8 cellular contexts compared by ENCODE assay signal in the genomic region with DNA sequence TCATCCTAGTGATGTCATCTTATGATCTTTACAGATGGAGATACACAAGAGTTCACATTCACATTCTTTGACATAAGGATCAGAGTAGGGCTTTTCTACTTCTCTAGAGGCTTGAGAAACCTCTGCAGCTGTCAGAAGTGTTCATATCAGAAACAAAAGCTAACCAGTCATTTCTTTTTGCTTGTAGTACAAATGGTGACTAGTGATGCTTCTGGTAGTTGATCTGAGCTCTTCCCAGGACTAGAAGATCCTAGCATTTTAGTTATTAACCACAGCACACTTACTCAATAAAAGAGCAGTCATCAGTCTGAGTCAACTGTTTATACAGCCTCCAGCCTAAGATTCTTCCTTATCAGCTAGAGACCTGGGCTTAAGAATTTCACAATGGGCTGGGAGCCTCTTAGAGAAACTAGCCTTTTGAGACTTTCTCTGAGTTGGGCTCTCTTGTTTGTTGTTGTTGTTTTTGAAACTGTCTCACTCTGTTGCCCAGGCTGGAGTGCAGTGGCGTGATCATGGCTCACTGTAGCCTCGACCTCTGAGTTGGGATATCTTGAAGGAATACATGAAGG.
A peak's percentile ranks its signal among the peaks of the same experiment; 100 is the strongest.
DNase-seq lines count a peak whose midpoint lies in the region; ATAC-seq and TF ChIP-seq lines count a peak whose summit lies in the region.

No MANE protein-coding gene starts in this region.

- H3K36me3 ChIP-seq in ACC112 (ENCODE audit: insufficient read depth, low read length) (no peaks in the 10 kb centered on the region), GM23338 (ENCODE audit: insufficient read depth) (no peaks in the 10 kb centered on the region), SK-N-SH (replicated peaks in 1 of 2; ENCODE audit: control insufficient read depth in 1 of 2, insufficient read depth in 2 of 2, low read length in 1 of 2) (no peaks in the 10 kb centered on the region), esophagus squamous epithelium (no peaks in the 10 kb centered on the region)

- POLR2A ChIA-PET in SK-N-SH (lab: Yijun Ruan, JAX): no interaction called here

- TF ChIP-seq CTCF in GM23338 (conservative IDR thresholded peaks at IDR 0.05; ENCODE audit: low read depth in 2 of 2) (no peak), SK-N-SH (IDR thresholded peaks at IDR 0.05) (no peak), esophagus squamous epithelium (IDR thresholded peaks at IDR 0.05) (no peak)

- H3K4me2 ChIP-seq in GM23338 (no peak overlapping the region), SK-N-SH (peak overlapping the region; percentile 53; the same call in 1 of the 2 replicates)

- no peaks in the 10 kb centered on the region for H3K27me3 ChIP-seq in ACC112 (ENCODE audit: insufficient read depth, low read length)
- no peaks in the 10 kb centered on the region for H3K27me3 ChIP-seq in GM23338 (ENCODE audit: insufficient read depth)
- H3K27me3 ChIP-seq in SK-N-SH (ENCODE audit: insufficient read depth): no peaks in the 10 kb centered on the region
- no peaks in the 10 kb centered on the region for H3K27me3 ChIP-seq in esophagus squamous epithelium

- peak overlapping the region; percentile 76 for H3K9ac ChIP-seq in SK-N-SH

- no peak; a peak in 1 of 4 replicates for TF ChIP-seq EP300 in SK-N-SH (IDR thresholded peaks at IDR 0.05; ENCODE audit: borderline replicate concordance in 1 of 2, low read depth in 1 of 2, low read length in 1 of 2)

- TF ChIP-seq POLR2A in esophagus squamous epithelium (IDR thresholded peaks at IDR 0.05): no peak

- H3F3A ChIP-seq in GM23338 (replicated peaks; ENCODE audit: low read depth) (no peaks in the 10 kb centered on the region), SK-N-SH (replicated peaks; ENCODE audit: insufficient read depth) (peaks cover 40% of the 10 kb centered on the region)

- H3K27ac ChIP-seq in ACC112 (ENCODE audit: low read depth, low read length) (peak overlapping the region; percentile 100), GM23338 (ENCODE audit: low read depth) (no peak overlapping the region), SK-N-SH (ENCODE audit: low read depth in 2 of 2, low read length in 1 of 2) (peak overlapping the region in 1 of 2 experiments; percentile 99; a peak in 2 of 4 replicates), esophagus squamous epithelium (no peak overlapping the region)

- no peak for TF ChIP-seq RAD21 in SK-N-SH (IDR thresholded peaks at IDR 0.05; ENCODE audit: low read length)

- ATAC-seq in GM23338: no peak

- peak; percentile 8 for DNase-seq in GM23338 (ENCODE audit: low spot score)
- no peak for DNase-seq in SK-N-SH
- peak; percentile 95 for DNase-seq in iris pigment epithelial cell (ENCODE audit: low read depth)
- DNase-seq in pons (ENCODE audit: low spot score): no peak
- no peak for DNase-seq in activated CD8-positive, alpha-beta memory T cell treated with anti-CD3 and anti-CD28 coated beads, Interleukin-2, amount 50 U/mL, for 48 hours
- no peak for DNase-seq in esophagus squamous epithelium (lab: John Stamatoyannopoulos, UW)
- DNase-seq in activated CD4-positive, alpha-beta T cell treated with anti-CD3 and anti-CD28 coated beads, Interleukin-2, amount 50 U/mL, for 1 hour: no peak

- H2AFZ ChIP-seq in ACC112 (ENCODE audit: low read length, unreplicated experiment) (no peak overlapping the region), GM23338 (no peak overlapping the region), SK-N-SH (ENCODE audit: low read depth) (no peak overlapping the region)

- H3K27ac Mint-ChIP-seq in GM23338: no peak overlapping the region

- H3K4me3 Mint-ChIP-seq in GM23338: no peak overlapping the region

- no peaks in the 10 kb centered on the region for H3K9me2 ChIP-seq in GM23338 (ENCODE audit: insufficient read depth)
- H3K9me2 ChIP-seq in SK-N-SH: no peaks in the 10 kb centered on the region

- H3K4me1 Mint-ChIP-seq in GM23338: no peaks in the 10 kb centered on the region

- H3K9me3 Mint-ChIP-seq in GM23338: no peaks in the 10 kb centered on the region

- no peaks in the 10 kb centered on the region for H4K20me1 ChIP-seq in GM23338 (replicated peaks; ENCODE audit: insufficient read depth)
- no peaks in the 10 kb centered on the region for H4K20me1 ChIP-seq in SK-N-SH (ENCODE audit: insufficient read depth)

- H3K27me3 Mint-ChIP-seq in GM23338 (ENCODE audit: insufficient read depth, low read depth, poor library complexity): no peaks in the 10 kb centered on the region

- peak overlapping the region; percentile 68 for H3K4me3 ChIP-seq in ACC112 (ENCODE audit: low read depth, low read length)
- H3K4me3 ChIP-seq in GM23338: no peak overlapping the region
- H3K4me3 ChIP-seq in SK-N-SH (ENCODE audit: low read depth in 2 of 2, low read length in 1 of 2): peak overlapping the region in 1 of 2 experiments; percentile 31; a peak in 1 of 4 replicates
- H3K4me3 ChIP-seq in esophagus squamous epithelium: no peak overlapping the region

- H3K79me2 ChIP-seq in ACC112 (ENCODE audit: control insufficient read depth, insufficient read depth, low read length, unreplicated experiment) (peaks cover 21% of the 10 kb centered on the region), GM23338 (replicated peaks; ENCODE audit: insufficient read depth) (no peaks in the 10 kb centered on the region), SK-N-SH (ENCODE audit: insufficient read depth) (peaks cover 19% of the 10 kb centered on the region; the same call in 1 of the 2 replicates)

- 0% methylated on average over 2 of the region's 2 CpGs for WGBS in SK-N-SH (ENCODE audit: low lambda C conversion rate)
- WGBS in esophagus squamous epithelium, 2 donors: 67% methylated on average over 2 of the region's 2 CpGs; no CpG with 5 or more reads in 1 of the 2 donors

- intact Hi-C loops in esophagus squamous epithelium (cut with DNase I): no loop called here

- CTCF ChIA-PET in SK-N-SH (lab: Yijun Ruan, JAX): interaction anchor here (1.2 kb wide), 1 partner anchor 9 kb away, joined by 3 read pairs; no protein-coding TSS in a partner anchor

- H3K36me3 Mint-ChIP-seq in GM23338 (ENCODE audit: low read depth): no peaks in the 10 kb centered on the region

- H3K9me3 ChIP-seq in SK-N-SH (no peaks in the 10 kb centered on the region), esophagus squamous epithelium (no peaks in the 10 kb centered on the region)

- H3K4me1 ChIP-seq in ACC112 (ENCODE audit: control insufficient read depth, insufficient read depth, low read length, unreplicated experiment) (peaks cover 60% of the 10 kb centered on the region), GM23338 (ENCODE audit: insufficient read depth) (no peaks in the 10 kb centered on the region), SK-N-SH (ENCODE audit: control insufficient read depth in 1 of 2, insufficient read depth in 2 of 2, low read depth in 1 of 2, low read length in 1 of 2) (peaks cover 0 to 5% of the 10 kb centered on the region in 2 experiments; a peak in 2 of 4 replicates), esophagus squamous epithelium (peaks cover 0 to 21% (median 7%) of the 10 kb centered on the region in 3 donors)

TF ChIP-seq in GM23338, 12 proteins besides CTCF, POLR2A, EP300 and RAD21:
- TF ChIP-seq EZH2 (IDR thresholded peaks at IDR 0.05; ENCODE audit: low read depth, unreplicated experiment): no peak
- TF ChIP-seq, protein P1, sequence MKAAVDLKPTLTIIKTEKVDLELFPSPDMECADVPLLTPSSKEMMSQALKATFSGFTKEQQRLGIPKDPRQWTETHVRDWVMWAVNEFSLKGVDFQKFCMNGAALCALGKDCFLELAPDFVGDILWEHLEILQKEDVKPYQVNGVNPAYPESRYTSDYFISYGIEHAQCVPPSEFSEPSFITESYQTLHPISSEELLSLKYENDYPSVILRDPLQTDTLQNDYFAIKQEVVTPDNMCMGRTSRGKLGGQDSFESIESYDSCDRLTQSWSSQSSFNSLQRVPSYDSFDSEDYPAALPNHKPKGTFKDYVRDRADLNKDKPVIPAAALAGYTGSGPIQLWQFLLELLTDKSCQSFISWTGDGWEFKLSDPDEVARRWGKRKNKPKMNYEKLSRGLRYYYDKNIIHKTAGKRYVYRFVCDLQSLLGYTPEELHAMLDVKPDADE (IDR thresholded peaks at IDR 0.05): no peak

TF ChIP-seq in SK-N-SH, 30 proteins besides CTCF, POLR2A, EP300 and RAD21:
- TF ChIP-seq JUND (IDR thresholded peaks at IDR 0.05) (peak; percentile 52), TCF12 (IDR thresholded peaks at IDR 0.05) (peak; percentile 50; the same call in 1 of the 2 replicates), FOSL2 (IDR thresholded peaks at IDR 0.05; ENCODE audit: borderline replicate concordance, low read depth) (peak; percentile 56), FOXJ3 (CRISPR knock-in tag; IDR thresholded peaks at IDR 0.05) (no peak), FOXM1 (IDR thresholded peaks at IDR 0.05; ENCODE audit: low read depth) (0 out of 2 replicates have a peak, but pooled peaks have one; percentile 4), SIN3A (IDR thresholded peaks at IDR 0.05; ENCODE audit: borderline replicate concordance, low read depth, low read length) (no peak), TAF1 (IDR thresholded peaks at IDR 0.05; ENCODE audit: borderline replicate concordance, low read depth, low read length) (no peak), PBX3 (IDR thresholded peaks at IDR 0.05) (peak; percentile 48)

Comparison
In these comparisons a context has a peak if more than half of its experiments do, and no peak if none do; other contexts are left out.
1. DNase-seq: peak in GM23338 (single experiment) and iris pigment epithelial cell (single experiment); none in SK-N-SH (single experiment), pons (single experiment), activated CD8-positive, alpha-beta memory T cell treated with anti-CD3 and anti-CD28 coated beads, Interleukin-2, amount 50 U/mL, for 48 hours (single experiment), esophagus squamous epithelium (single experiment) and activated CD4-positive, alpha-beta T cell treated with anti-CD3 and anti-CD28 coated beads, Interleukin-2, amount 50 U/mL, for 1 hour (single experiment).